26 cellular contexts compared by ENCODE assay signal in the genomic region with DNA sequence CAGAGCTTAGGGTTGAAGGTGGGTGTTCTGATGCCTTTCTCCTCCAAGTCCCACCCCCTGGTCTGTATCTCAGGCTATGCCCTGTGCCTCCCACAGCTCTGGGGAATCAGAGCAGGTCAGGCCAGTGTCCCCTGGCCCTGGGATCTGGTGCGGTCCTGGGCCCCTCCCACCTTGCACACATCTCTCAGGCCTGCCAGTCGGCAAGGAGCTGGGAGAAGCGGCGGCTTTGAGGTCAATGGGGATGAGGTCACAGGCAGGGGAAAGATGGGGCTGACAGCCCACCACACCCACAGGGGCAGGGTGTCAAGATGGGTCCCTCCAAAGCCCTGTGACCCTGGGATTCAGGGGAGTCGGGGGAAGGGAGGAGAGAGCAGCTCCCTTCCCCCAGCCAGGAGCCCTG.
"Had no signal": no experiment of that assay in that cellular context is flagged by ENCODE, and none has a peak within 500 bp of the region (broad histone marks: within the 10 kb centered on the region; RNA-seq: fewer than 3 reads in every experiment).

No MANE protein-coding gene starts in this region.

- ATAC-seq: activated T-cell treated with anti-CD3 and anti-CD28 coated beads, Interleukin-2, amount 50 U/mL, for 4 hours; effector memory CD8-positive, alpha-beta T cell; esophagus mucosa; left colon; lower lobe of right lung; mucosa of descending colon; WTC11 had no signal

- H3K36me3 ChIP-seq: breast epithelium, colonic mucosa, lower lobe of right lung, ovary, spleen had no signal

- H3K4me3 Mint-ChIP-seq: activated naive CD8-positive, alpha-beta T cell treated with anti-CD3 and anti-CD28 coated beads for 36 hours; activated T-cell treated with anti-CD3 and anti-CD28 coated beads, Interleukin-2, amount 50 U/mL, for 4 hours; effector memory CD8-positive, alpha-beta T cell; T-helper 1 cell treated with Interleukin-12 subunit alpha and Interleukin-12 subunit beta and Interleukin-4 antibody, amounts not matched to agents 30 μg/mL and 1 μg/mL, for 36 hours; WTC11 had no signal

- H3K27ac ChIP-seq: breast epithelium, colonic mucosa, dorsolateral prefrontal cortex, lower lobe of right lung, ovary, spleen, testis had no signal

- H3K4me1 ChIP-seq: breast epithelium, colonic mucosa had no signal

- H3K27ac Mint-ChIP-seq: activated naive CD8-positive, alpha-beta T cell treated with anti-CD3 and anti-CD28 coated beads for 36 hours; effector memory CD8-positive, alpha-beta T cell; naive B cell; T-helper 1 cell treated with Interleukin-12 subunit alpha and Interleukin-12 subunit beta and Interleukin-4 antibody, amounts not matched to agents 30 μg/mL and 1 μg/mL, for 36 hours; WTC11 had no signal

- H3K27me3 ChIP-seq: dorsolateral prefrontal cortex, ovary, testis had no signal

- H3K9me3 ChIP-seq: breast epithelium, colonic mucosa, lower lobe of right lung, mucosa of descending colon, ovary, spleen, testis had no signal

- DNase-seq: activated CD8-positive, alpha-beta memory T cell treated with anti-CD3 and anti-CD28 coated beads, Interleukin-2, amount 50 U/mL, for 48 hours; activated naive CD4-positive, alpha-beta T cell treated with Interleukin-2 at 50 U/mL for 16 hours; activated naive CD8-positive, alpha-beta T cell treated with anti-CD3 and anti-CD28 coated beads for 36 hours; activated T-cell treated with anti-CD3 and anti-CD28 coated beads, Interleukin-2, amount 50 U/mL, for 4 hours; colonic mucosa; dorsolateral prefrontal cortex; effector memory CD8-positive, alpha-beta T cell; foreskin melanocyte; glutamatergic neuron; hypothalamus; left colon; lower lobe of right lung; mesendoderm; naive B cell; ovary; spleen; stimulated activated CD4-positive, alpha-beta T cell treated with anti-CD3 and anti-CD28 coated beads, Interleukin-4, amount 100 ng/mL, for 1 hour; stimulated activated naive CD4-positive, alpha-beta T cell; T1000; testis; trophoblast cell had no signal

- H3K9me3 Mint-ChIP-seq: activated naive CD8-positive, alpha-beta T cell treated with anti-CD3 and anti-CD28 coated beads for 36 hours; activated T-cell treated with anti-CD3 and anti-CD28 coated beads, Interleukin-2, amount 50 U/mL, for 4 hours; effector memory CD8-positive, alpha-beta T cell; naive B cell; T-helper 1 cell treated with Interleukin-12 subunit alpha and Interleukin-12 subunit beta and Interleukin-4 antibody, amounts not matched to agents 30 μg/mL and 1 μg/mL, for 36 hours; WTC11 had no signal

- H3K36me3 Mint-ChIP-seq: activated naive CD8-positive, alpha-beta T cell treated with anti-CD3 and anti-CD28 coated beads for 36 hours; naive B cell; WTC11 had no signal

- H3K4me3 ChIP-seq: breast epithelium, colonic mucosa, dorsolateral prefrontal cortex, lower lobe of right lung, mucosa of descending colon, ovary, spleen, testis had no signal
